Comparison of ENCODE assay signal across 35 cellular contexts in genomic region chr6:152858151-152858550, GRCh38.
"Had no signal": no experiment of that assay in that cellular context is flagged by ENCODE, and none has a peak within 500 bp of the region (broad histone marks: within the 10 kb centered on the region; RNA-seq: fewer than 3 reads in every experiment).

No MANE protein-coding gene starts in this region.

- DNase-seq: Karpas-422, Kasumi-1, MG63, MM.1S, MV-4-11, NCI-H1048, NCI-H1092, NCI-H1092 treated with DMSO at 0.1 percent for 48 hours, NCI-H1105, NCI-H1105 treated with DMSO at 0.1 percent for 48 hours, NCI-H1417, NCI-H1417 treated with DMSO at 0.1 percent for 48 hours, NCI-H1436, NCI-H1436 treated with DMSO at 0.1 percent for 48 hours, NCI-H1694, NCI-H1694 treated with DMSO at 0.1 percent for 48 hours, NCI-H187, NCI-H187 treated with DMSO at 0.1 percent for 48 hours, NCI-H1930, NCI-H2029, NCI-H2029 treated with DMSO at 0.1 percent for 48 hours, NCI-H2081, NCI-H2081 treated with DMSO at 0.1 percent for 48 hours, NCI-H2107, NCI-H2171, NCI-H2171 treated with DMSO at 0.1 percent for 48 hours, NCI-H2227 treated with DMSO at 0.1 percent for 48 hours, NCI-H226, NCI-H345, NCI-H446, NCI-H446 treated with DMSO at 0.1 percent for 48 hours, NCI-H510A, NCI-H510A treated with DMSO at 0.1 percent for 48 hours, NCI-H524, NCI-H524 treated with DMSO at 0.1 percent for 48 hours had no signal
